In genomic region chr18:76565238-76566173, GRCh38 we compare ENCODE assay signal across 8 cellular contexts.
A peak's percentile ranks its signal among the peaks of the same experiment; 100 is the strongest.
DNase-seq lines count a peak whose midpoint lies in the region; ATAC-seq and TF ChIP-seq lines count a peak whose summit lies in the region.

No MANE protein-coding gene starts in this region.

- no peak for TF ChIP-seq CTCF in left ventricle myocardium inferior (IDR thresholded peaks at IDR 0.05; ENCODE audit: borderline replicate concordance)

- no peak overlapping the region for H2BK12ac ChIP-seq in trophoblast cell (ENCODE audit: low read length)

- no peak overlapping the region for H2BK5ac ChIP-seq in trophoblast cell (ENCODE audit: low read depth, low read length, poor library complexity)

- no peak overlapping the region for H2AK5ac ChIP-seq in trophoblast cell (ENCODE audit: low read length)

- H3K14ac ChIP-seq in trophoblast cell (ENCODE audit: low read length), result no peak overlapping the region

- H3K23ac ChIP-seq in trophoblast cell (ENCODE audit: low read length), result no peak overlapping the region

- H3K4me3 ChIP-seq in left ventricle myocardium inferior (peak overlapping the region; percentile 52), trophoblast cell (ENCODE audit: low read depth, low read length) (peak overlapping the region; percentile 26)

- H3K4me2 ChIP-seq in trophoblast cell (ENCODE audit: low read length), result peak overlapping the region; percentile 30

- H3K18ac ChIP-seq in trophoblast cell (ENCODE audit: low read length), result no peak overlapping the region

- no peak overlapping the region for H4K12ac ChIP-seq in trophoblast cell (ENCODE audit: low read depth, low read length)

- H2AFZ ChIP-seq in trophoblast cell (ENCODE audit: insufficient read depth, low read length, poor library complexity), result no peak overlapping the region

- H3K4ac ChIP-seq in trophoblast cell (ENCODE audit: low read depth, low read length), result no peak overlapping the region

- H3K4me1 ChIP-seq in left ventricle myocardium inferior (peaks cover 3% of the 10 kb centered on the region), trophoblast cell (ENCODE audit: control insufficient read depth in 1 of 2, insufficient read depth in 2 of 2, low read length in 2 of 2) (peaks cover 3 to 5% of the 10 kb centered on the region in 2 experiments)

- H3K9me3 ChIP-seq in left ventricle myocardium inferior (replicated peaks), result no peaks in the 10 kb centered on the region
- H3K9me3 ChIP-seq in trophoblast cell (ENCODE audit: insufficient read depth, low read depth, low read length), result peaks cover 5% of the 10 kb centered on the region

- H3K27me3 ChIP-seq in left ventricle myocardium inferior (ENCODE audit: low read depth) (peaks cover 26% of the 10 kb centered on the region), trophoblast cell (ENCODE audit: insufficient read depth, low read length) (no peaks in the 10 kb centered on the region)

- intact Hi-C loops in left ventricle myocardium inferior (cut with micrococcal nuclease), result no loop called here

- H2BK120ac ChIP-seq in trophoblast cell (ENCODE audit: insufficient read depth, low read length, poor library complexity), result no peak overlapping the region

- DNase-seq in Caki2 (ENCODE audit: low read depth) (peak; percentile 85), NCI-H1048 (lab: John Stamatoyannopoulos, UW) (peak; percentile 67), amniotic stem cell (lab: John Stamatoyannopoulos, UW) (peak; percentile 73), left ventricle myocardium inferior (peak; percentile 67), trophoblast cell (peak; percentile 81 to 87), T-helper 1 cell (no peak), NCI-H1092 treated with DMSO at 0.1 percent for 48 hours (lab: John Stamatoyannopoulos, UW) (no peak)

- H3K79me2 ChIP-seq in trophoblast cell (ENCODE audit: control insufficient read depth, insufficient read depth, low read length, poor library complexity), result no peaks in the 10 kb centered on the region

- H3K27ac ChIP-seq in left ventricle myocardium inferior (replicated peaks) (peak overlapping the region; percentile 81), trophoblast cell (ENCODE audit: low read depth, low read length) (no peak overlapping the region)

- no peaks in the 10 kb centered on the region for H3K36me3 ChIP-seq in left ventricle myocardium inferior
- H3K36me3 ChIP-seq in trophoblast cell (ENCODE audit: control insufficient read depth in 1 of 2, insufficient read depth in 2 of 2, low read length in 2 of 2), result no peaks in the 10 kb centered on the region

- no peak overlapping the region for H4K8ac ChIP-seq in trophoblast cell (ENCODE audit: low read depth, low read length)

- H3K79me1 ChIP-seq in trophoblast cell (ENCODE audit: low read length), result peaks cover 3% of the 10 kb centered on the region

- no CpG with 5 or more reads among the region's 23 CpGs for WGBS in trophoblast cell (ENCODE audit: extremely low coverage, insufficient coverage, insufficient read length)

- in situ Hi-C loops in Caki2 (cut with HindIII; ENCODE audit: low pct_unique_long_range_greater_than_20kb, low sequenced_read_pairs), result no loop called here

- no peak for ATAC-seq in HG02852 (IDR thresholded peaks at IDR 0.05; ENCODE audit: unreplicated experiment)

- H3K9ac ChIP-seq in trophoblast cell (ENCODE audit: low read length), result no peak overlapping the region

- no peak overlapping the region for H4K91ac ChIP-seq in trophoblast cell (ENCODE audit: low read depth, low read length)

Comparison
In these comparisons a context has a peak if more than half of its experiments do, and no peak if none do; other contexts are left out.
1. DNase-seq: peak in Caki2 (single experiment), NCI-H1048 (single experiment), amniotic stem cell (single experiment), left ventricle myocardium inferior (single experiment) and trophoblast cell (2 of 2); none in T-helper 1 cell (0 of 5) and NCI-H1092 treated with DMSO at 0.1 percent for 48 hours (single experiment).